Comparison of ENCODE assay signal across 8 cellular contexts in genomic region chr1:33346921-33347649, GRCh38. TPM values are rescaled to one million over a fixed set of nuclear protein-coding genes. Genes with fewer than 3 reads are reported as not detected.
DNase-seq lines count a peak whose midpoint lies in the region; ATAC-seq and TF ChIP-seq lines count a peak whose summit lies in the region.

No MANE protein-coding gene starts in this region.

- H3K4me1 Mint-ChIP-seq in CD4-positive, alpha-beta T cell (ENCODE audit: low read depth): peaks cover 59% of the 10 kb centered on the region
- H3K4me1 Mint-ChIP-seq in immature natural killer cell: peaks cover 54 to 63% of the 10 kb centered on the region in 2 donors

- intact Hi-C loops in CD4-positive, alpha-beta T cell (cut with DNase I, micrococcal nuclease): no loop called here

- no peaks in the 10 kb centered on the region for H3K9me3 ChIP-seq in CD4-positive, alpha-beta T cell (ENCODE audit: control insufficient read depth, low read length)

- POLR2A ChIA-PET in CD4-positive, alpha-beta T cell (lab: Charles Lee): no interaction called here

- DNase-seq in CD4-positive, alpha-beta T cell: no peak
- DNase-seq in LoVo (ENCODE audit: low spot score): peak; percentile 71
- DNase-seq in immature natural killer cell: no peak
- DNase-seq in smooth muscle cell of the brain vasculature (ENCODE audit: low read depth, low spot score): peak; percentile 71
- no peak for DNase-seq in stimulated activated CD8-positive, alpha-beta memory T cell treated with anti-CD3 and anti-CD28 coated beads, Interleukin-4, amount 100 ng/mL, for 48 hours

- peak overlapping the region; percentile 41 for H3K27ac Mint-ChIP-seq in CD4-positive, alpha-beta T cell
- peak overlapping the region; percentile 24 to 68 (median 32) for H3K27ac Mint-ChIP-seq in immature natural killer cell

- H3K9me3 Mint-ChIP-seq in CD4-positive, alpha-beta T cell: no peaks in the 10 kb centered on the region
- H3K9me3 Mint-ChIP-seq in immature natural killer cell: no peaks in the 10 kb centered on the region

- no peak overlapping the region for H3K27ac ChIP-seq in CD4-positive, alpha-beta T cell (ENCODE audit: low read depth, low read length)
- peak overlapping the region; percentile 92 for H3K27ac ChIP-seq in angular gyrus (ENCODE audit: low read depth, low read length)

- H3K27me3 Mint-ChIP-seq in CD4-positive, alpha-beta T cell: no peaks in the 10 kb centered on the region
- H3K27me3 Mint-ChIP-seq in immature natural killer cell (ENCODE audit: low read depth in 3 of 3): peaks cover 2 to 8% (median 2%) of the 10 kb centered on the region in 3 donors

- H3K36me3 Mint-ChIP-seq in CD4-positive, alpha-beta T cell (ENCODE audit: low read depth): peaks cover 36% of the 10 kb centered on the region
- H3K36me3 Mint-ChIP-seq in immature natural killer cell: no peaks in the 10 kb centered on the region

- ATAC-seq in CD4-positive, alpha-beta T cell (ENCODE audit: poor library complexity): no peak
- ATAC-seq in HG03097 (IDR thresholded peaks at IDR 0.05; ENCODE audit: low FRiP score, unreplicated experiment) (no peak), GM18868 (IDR thresholded peaks at IDR 0.05; ENCODE audit: unreplicated experiment) (no peak)

- no peaks in the 10 kb centered on the region for H3K27me3 ChIP-seq in CD4-positive, alpha-beta T cell (ENCODE audit: control insufficient read depth, insufficient read depth, low read length)

- CTCF ChIA-PET in CD4-positive, alpha-beta T cell (lab: Charles Lee): no interaction called here

- TF ChIP-seq CTCF in CD4-positive, alpha-beta T cell (IDR thresholded peaks at IDR 0.05): no peak

- H3K4me3 Mint-ChIP-seq in CD4-positive, alpha-beta T cell: peak overlapping the region; percentile 99
- H3K4me3 Mint-ChIP-seq in immature natural killer cell: peak overlapping the region; percentile 22 to 97 (median 59)

RNA-seq across cellular contexts. Expression of gene A3GALT2, which starts 26.2 kb away (rescaled TPM):
- not detected for total RNA-seq in CD4-positive, alpha-beta T cell
- polyA plus RNA-seq in immature natural killer cell: not detected

Comparison
In these comparisons a context has a peak if more than half of its experiments do, and no peak if none do; other contexts are left out.
1. DNase-seq: peak in LoVo (single experiment) and smooth muscle cell of the brain vasculature (single experiment); none in CD4-positive, alpha-beta T cell (0 of 10), immature natural killer cell (0 of 3) and stimulated activated CD8-positive, alpha-beta memory T cell treated with anti-CD3 and anti-CD28 coated beads, Interleukin-4, amount 100 ng/mL, for 48 hours (single experiment).